23 cellular contexts compared by ENCODE assay signal in the genomic region with DNA sequence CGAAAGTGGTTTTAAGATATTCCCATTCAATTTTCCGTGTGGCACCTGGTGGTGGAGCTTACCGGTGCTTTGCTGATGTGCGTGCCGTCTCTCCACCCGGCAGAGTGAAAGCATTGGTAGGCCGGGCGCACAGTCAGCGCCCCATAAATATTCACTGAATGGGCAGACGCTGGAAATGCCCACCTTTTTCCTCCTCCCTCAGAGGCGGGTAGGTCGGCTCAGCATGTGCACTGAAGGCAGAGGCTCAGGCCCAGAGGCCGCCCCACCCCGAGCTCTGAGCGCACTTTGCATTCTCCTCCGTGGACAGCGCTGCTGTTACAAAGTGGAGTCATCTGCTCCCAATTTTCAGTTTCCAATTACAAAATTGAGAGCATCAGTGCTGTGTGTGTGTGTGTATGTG. TPM values are rescaled to one million over a fixed set of nuclear protein-coding genes. Genes with fewer than 3 reads are reported as not detected.
"Had no signal": no experiment of that assay in that cellular context is flagged by ENCODE, and none has a peak within 500 bp of the region (broad histone marks: within the 10 kb centered on the region; RNA-seq: fewer than 3 reads in every experiment).

No MANE protein-coding gene starts in this region.

- FAIRE-seq: RCC 7860 had no signal

- DNase-seq: KBM-7, MV-4-11, NCI-H1048, NCI-H1105, NCI-H1417 treated with DMSO at 0.1 percent for 48 hours, NCI-H146, NCI-H1694 treated with DMSO at 0.1 percent for 48 hours, NCI-H1930, NCI-H2081, NCI-H2107, NCI-H226, NCI-H446, NCI-H510A, NCI-H524 treated with DMSO at 0.1 percent for 48 hours, NCI-H69, NCI-H774, SHP77, SK-N-SH had no signal

- H3K27ac ChIP-seq: RWPE1 had no signal

- H3K4me2 ChIP-seq: SK-N-SH had no signal

- H3K9me3 ChIP-seq: SK-N-SH had no signal

- H3K9ac ChIP-seq: SK-N-SH had no signal

RNA-seq across cellular contexts. Expression of gene PRRT1B, which starts 24.9 kb away (rescaled TPM):
- total RNA-seq: LHCN-M2, MCF 10A, SK-MEL-5 had no signal
- polyA plus RNA-seq: SK-N-SH had no signal
